Comparison of ENCODE assay signal across 16 cellular contexts in genomic region chr20:50471231-50471630, GRCh38. TPM values are rescaled to one million over a fixed set of nuclear protein-coding genes. Genes with fewer than 3 reads are reported as not detected.
DNase-seq lines count a peak whose midpoint lies in the region; ATAC-seq, FAIRE-seq and TF ChIP-seq lines count a peak whose summit lies in the region.
"Had no signal": no experiment of that assay in that cellular context is flagged by ENCODE, and none has a peak within 500 bp of the region (broad histone marks: within the 10 kb centered on the region; RNA-seq: fewer than 3 reads in every experiment).

No MANE protein-coding gene starts in this region.

- H3K27me3 ChIP-seq in bronchial epithelial cell (ENCODE audit: control insufficient read depth, insufficient read depth, low read length) (no peaks in the 10 kb centered on the region), small intestine (ENCODE audit: control insufficient read depth in 2 of 2, insufficient read depth in 2 of 2, low read length in 2 of 2) (no peaks in the 10 kb centered on the region)

- POLR2A ChIA-PET in activated CD4-positive, alpha-beta T cell treated with anti-CD3 and anti-CD28 coated beads for 36 hours (lab: Charles Lee), result no interaction called here

- H3K4me3 ChIP-seq in bronchial epithelial cell (ENCODE audit: low read depth, low read length) (no peak overlapping the region), small intestine (ENCODE audit: low read depth in 1 of 2, low read length in 2 of 2) (no peak overlapping the region)

- WGBS in small intestine, 3 donors, result 0 to 48% (median 10%) methylated on average over 1 of the region's 1 CpG

- DNase-seq in activated CD4-positive, alpha-beta T cell treated with anti-CD3 and anti-CD28 coated beads for 36 hours, result no peak
- DNase-seq in activated CD4-positive, alpha-beta T cell treated with anti-CD3 and anti-CD28 coated beads, Interleukin-2, amount 50 U/mL, for 1 hour, result no peak
- DNase-seq in NCI-H146 treated with DMSO at 0.1 percent for 48 hours (lab: John Stamatoyannopoulos, UW; ENCODE audit: unreplicated experiment), result peak; percentile 76
- peak; percentile 70 for DNase-seq in bronchial epithelial cell (ENCODE audit: low read depth)
- DNase-seq in small intestine, result peak; percentile 79
- DNase-seq in NCI-H1417 (lab: John Stamatoyannopoulos, UW), result no peak
- DNase-seq in D341Med (ENCODE audit: low spot score), result no peak
- no peak for DNase-seq in activated effector memory CD4-positive, alpha-beta T cell treated with Interleukin-2 at 50 U/mL for 16 hours
- DNase-seq: activated naive CD8-positive, alpha-beta T cell treated with anti-CD3 and anti-CD28 coated beads for 36 hours; activated T-cell treated with anti-CD3 and anti-CD28 coated beads for 4 hours; effector CD4-positive, alpha-beta T cell; kidney; NCI-H1092 treated with DMSO at 0.1 percent for 48 hours; NCI-H524 treated with DMSO at 0.1 percent for 48 hours had no signal

- H3K27ac ChIP-seq in small intestine (ENCODE audit: low read depth in 1 of 2, low read length in 1 of 2), result no peak overlapping the region

- peak; percentile 63 for ATAC-seq in activated CD4-positive, alpha-beta T cell treated with anti-CD3 and anti-CD28 coated beads for 36 hours
- ATAC-seq: Panc1 had no signal

- H3K4me1 ChIP-seq in small intestine (ENCODE audit: control insufficient read depth in 2 of 2, insufficient read depth in 1 of 2, low read depth in 1 of 2, low read length in 1 of 2), result peaks cover 0 to 6% of the 10 kb centered on the region in 2 donors

- H3K4me3 Mint-ChIP-seq in activated CD4-positive, alpha-beta T cell treated with anti-CD3 and anti-CD28 coated beads for 36 hours, result no peak overlapping the region
- H3K4me3 Mint-ChIP-seq: activated naive CD8-positive, alpha-beta T cell treated with anti-CD3 and anti-CD28 coated beads for 36 hours; IgD-negative memory B cell had no signal

- intact Hi-C loops in activated CD4-positive, alpha-beta T cell treated with anti-CD3 and anti-CD28 coated beads for 36 hours (cut with DNase I, micrococcal nuclease), result no loop called here

- H3K9me3 ChIP-seq in small intestine (ENCODE audit: control insufficient read depth, low read depth), result no peaks in the 10 kb centered on the region

- H3K36me3 Mint-ChIP-seq in activated CD4-positive, alpha-beta T cell treated with anti-CD3 and anti-CD28 coated beads for 36 hours (ENCODE audit: low read depth), result no peaks in the 10 kb centered on the region
- H3K36me3 Mint-ChIP-seq: activated naive CD8-positive, alpha-beta T cell treated with anti-CD3 and anti-CD28 coated beads for 36 hours; IgD-negative memory B cell had no signal

- H3K36me3 ChIP-seq in bronchial epithelial cell (ENCODE audit: control insufficient read depth, insufficient read depth, low read length), result no peaks in the 10 kb centered on the region
- no peaks in the 10 kb centered on the region for H3K36me3 ChIP-seq in small intestine (ENCODE audit: control insufficient read depth in 2 of 2, insufficient read depth in 2 of 2, low read length in 2 of 2)

- peaks cover 23% of the 10 kb centered on the region for H3K4me1 Mint-ChIP-seq in activated CD4-positive, alpha-beta T cell treated with anti-CD3 and anti-CD28 coated beads for 36 hours

- H3K9me3 Mint-ChIP-seq in activated CD4-positive, alpha-beta T cell treated with anti-CD3 and anti-CD28 coated beads for 36 hours (ENCODE audit: low read depth), result no peaks in the 10 kb centered on the region
- H3K9me3 Mint-ChIP-seq: activated naive CD8-positive, alpha-beta T cell treated with anti-CD3 and anti-CD28 coated beads for 36 hours; IgD-negative memory B cell had no signal

- H3K27ac Mint-ChIP-seq in activated CD4-positive, alpha-beta T cell treated with anti-CD3 and anti-CD28 coated beads for 36 hours, result peak overlapping the region; percentile 24
- H3K27ac Mint-ChIP-seq: activated naive CD8-positive, alpha-beta T cell treated with anti-CD3 and anti-CD28 coated beads for 36 hours; IgD-negative memory B cell had no signal

- no peak for TF ChIP-seq CTCF in bronchial epithelial cell (IDR thresholded peaks at IDR 0.05; ENCODE audit: insufficient read depth, low read length, severe bottlenecking)

- CTCF ChIA-PET in activated CD4-positive, alpha-beta T cell treated with anti-CD3 and anti-CD28 coated beads for 36 hours (lab: Charles Lee), result interaction anchor here (0.7 to 11.7 kb wide), 7 partner anchors 9 to 293 kb away, joined by 3 to 158 read pairs (median 3); partner anchors contain the start of gene CEBPB

- H3K27me3 Mint-ChIP-seq in activated CD4-positive, alpha-beta T cell treated with anti-CD3 and anti-CD28 coated beads for 36 hours, result no peaks in the 10 kb centered on the region
- H3K27me3 Mint-ChIP-seq: activated naive CD8-positive, alpha-beta T cell treated with anti-CD3 and anti-CD28 coated beads for 36 hours had no signal

- FAIRE-seq in bronchial epithelial cell (lab: Jason Lieb, UNC) (no peak), small intestine (lab: Jason Lieb, UNC) (no peak)
- FAIRE-seq: kidney had no signal

RNA-seq across cellular contexts. Expression of gene PTPN1, which starts 39.0 kb away (rescaled TPM):
- total RNA-seq in activated CD4-positive, alpha-beta T cell treated with anti-CD3 and anti-CD28 coated beads for 36 hours, result 10 to 100 TPM; 79.0 to 92.8 TPM
- 18.4 and 29.6 TPM in 2 replicates for total RNA-seq in bronchial epithelial cell
- polyA plus RNA-seq in small intestine, result 10 to 100 TPM in 1 of 3 donors, 1 to 10 TPM in 2; 6.5 to 16.6 (median 8.6) TPM

Comparison
In these comparisons a context has a peak if more than half of its experiments do, and no peak if none do; other contexts are left out.
1. DNase-seq: peak in NCI-H146 treated with DMSO at 0.1 percent for 48 hours (single experiment), bronchial epithelial cell (single experiment) and small intestine (single experiment); none in activated CD4-positive, alpha-beta T cell treated with anti-CD3 and anti-CD28 coated beads for 36 hours (single experiment), activated CD4-positive, alpha-beta T cell treated with anti-CD3 and anti-CD28 coated beads, Interleukin-2, amount 50 U/mL, for 1 hour (single experiment), NCI-H1417 (0 of 3), D341Med (single experiment) and activated effector memory CD4-positive, alpha-beta T cell treated with Interleukin-2 at 50 U/mL for 16 hours (single experiment).